Comparison of ENCODE assay signal across 15 cellular contexts in the genomic region with DNA sequence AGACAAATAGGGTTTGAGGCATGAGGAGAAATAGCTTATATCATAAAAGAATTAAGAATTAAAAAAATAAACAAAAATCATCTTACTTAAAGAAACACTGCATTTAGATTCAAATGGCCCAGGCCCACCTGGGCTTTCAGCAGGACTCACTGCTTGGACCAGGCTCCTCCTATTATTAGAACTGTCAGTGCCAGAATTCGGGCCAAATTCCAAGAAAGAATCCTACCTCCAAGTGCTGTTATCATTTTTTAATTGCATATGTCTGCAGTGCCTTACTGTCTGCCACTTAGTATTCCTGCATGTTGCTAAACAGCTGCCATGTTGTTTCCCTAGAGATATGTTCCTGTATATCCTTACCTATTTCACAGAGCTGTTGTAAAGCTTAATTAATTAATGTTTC.
A peak's percentile ranks its signal among the peaks of the same experiment; 100 is the strongest.
DNase-seq lines count a peak whose midpoint lies in the region; ATAC-seq and TF ChIP-seq lines count a peak whose summit lies in the region.
"Had no signal": no experiment of that assay in that cellular context is flagged by ENCODE, and none has a peak within 500 bp of the region (broad histone marks: within the 10 kb centered on the region; RNA-seq: fewer than 3 reads in every experiment).

No MANE protein-coding gene starts in this region.

- H3K4me1 Mint-ChIP-seq in mesothelial cell of epicardium, result no peaks in the 10 kb centered on the region

- peaks cover 0 to 9% (median 0%) of the 10 kb centered on the region in 11 donors for H3K9me3 ChIP-seq in heart right ventricle
- H3K9me3 ChIP-seq: Caco-2 had no signal

- DNase-seq in Right ventricle myocardium superior, result no peak
- no peak for DNase-seq in heart right ventricle
- DNase-seq in G401 (ENCODE audit: low spot score), result peak; percentile 96
- DNase-seq in cerebellar cortex (ENCODE audit: low spot score), result peak; percentile 96
- DNase-seq in SHP77 (lab: John Stamatoyannopoulos, UW), result no peak
- no peak for DNase-seq in T-helper 1 cell
- no peak for DNase-seq in mesothelial cell of epicardium (ENCODE audit: low spot score in 2 of 2, unreplicated experiment in 2 of 2)
- DNase-seq: AML-193; Caco-2; CD4-positive, alpha-beta T cell; DMS79 treated with DMSO at 0.1 percent for 48 hours; H9; IMR-90 had no signal

- intact Hi-C loops in Right ventricle myocardium superior (cut with DNase I) (no loop called here), heart right ventricle (cut with DNase I) (loop anchor here in 1 of 10 donors (10.0 kb wide), 1 partner anchor 1180 kb away; no protein-coding TSS in a partner anchor)

- peaks cover 4% of the 10 kb centered on the region for H3K27me3 Mint-ChIP-seq in mesothelial cell of epicardium (ENCODE audit: low read depth)

- ATAC-seq in Right ventricle myocardium superior (ENCODE audit: poor library complexity) (peak; percentile 69), heart right ventricle (no peak)

- no peak overlapping the region for H3K4me3 Mint-ChIP-seq in mesothelial cell of epicardium
- H3K4me3 Mint-ChIP-seq: CD4-positive, alpha-beta T cell; H9 had no signal

- H3K9me3 Mint-ChIP-seq in mesothelial cell of epicardium, result peaks cover 6% of the 10 kb centered on the region
- H3K9me3 Mint-ChIP-seq: CD4-positive, alpha-beta T cell had no signal

- no peaks in the 10 kb centered on the region for H3K4me1 ChIP-seq in heart right ventricle
- H3K4me1 ChIP-seq: Caco-2 had no signal

- H3K27ac ChIP-seq in heart right ventricle, result no peak overlapping the region
- H3K27ac ChIP-seq: C4-2B had no signal

- H3K36me3 ChIP-seq in heart right ventricle, result no peaks in the 10 kb centered on the region

- 11 to 40% methylated on average over 1 of the region's 1 CpG for WGBS in heart right ventricle, 2 donors

- no peaks in the 10 kb centered on the region for H3K36me3 Mint-ChIP-seq in mesothelial cell of epicardium

- in situ Hi-C loops in G401 (cut with HindIII; ENCODE audit: low sequenced_read_pairs), result no loop called here

- TF ChIP-seq CTCF in heart right ventricle (IDR thresholded peaks at IDR 0.05), result no peak
- no peak for TF ChIP-seq CTCF in mesothelial cell of epicardium (IDR thresholded peaks at IDR 0.05; ENCODE audit: unreplicated experiment)

- H3K4me3 ChIP-seq in heart right ventricle, result no peak overlapping the region
- H3K4me3 ChIP-seq: GM12878 had no signal

- no peak overlapping the region for H3K27ac Mint-ChIP-seq in mesothelial cell of epicardium
- H3K27ac Mint-ChIP-seq: CD4-positive, alpha-beta T cell; H9 had no signal

- H3K27me3 ChIP-seq in heart right ventricle, result no peaks in the 10 kb centered on the region

Comparison
In these comparisons a context has a peak if more than half of its experiments do, and no peak if none do; other contexts are left out.
1. DNase-seq: peak in G401 (single experiment) and cerebellar cortex (single experiment); none in Right ventricle myocardium superior (single experiment), heart right ventricle (0 of 2), SHP77 (0 of 2), T-helper 1 cell (0 of 5) and mesothelial cell of epicardium (0 of 2).